1 cellular context compared by ENCODE assay signal in genomic region chr3:194308635-194309213, GRCh38.
TF ChIP-seq lines count a peak whose summit lies in the region.

No MANE protein-coding gene starts in this region.

TF ChIP-seq in endothelial cell of umbilical vein, 7 proteins besides CTCF, POLR2A, EP300 and RAD21:
- TF ChIP-seq MAX (IDR thresholded peaks at IDR 0.05; ENCODE audit: insufficient read depth, insufficient read length), result no peak
- no peak for TF ChIP-seq GATA2 (IDR thresholded peaks at IDR 0.05; ENCODE audit: insufficient read depth, insufficient read length, low read depth, low read length)
- no peak for TF ChIP-seq FOS (IDR thresholded peaks at IDR 0.05; ENCODE audit: borderline replicate concordance, insufficient read depth, low read length)
- TF ChIP-seq MYC (IDR thresholded peaks at IDR 0.05; ENCODE audit: low read depth, low read length), result no peak
- TF ChIP-seq EZH2 (IDR thresholded peaks at IDR 0.05; ENCODE audit: borderline replicate concordance, low read depth, low read length, severe bottlenecking), result no peak
- no peak for TF ChIP-seq POLR2AphosphoS5 (IDR thresholded peaks at IDR 0.05; ENCODE audit: insufficient read depth, low read depth, low read length)
- no peak for TF ChIP-seq JUN (IDR thresholded peaks at IDR 0.05; ENCODE audit: borderline replicate concordance, insufficient read depth, insufficient read length, low read depth)
